Comparison of ENCODE assay signal across 1 cellular context in genomic region chr19:43901395-43902390, GRCh38.
TF ChIP-seq lines count a peak whose summit lies in the region.

No MANE protein-coding gene starts in this region.

TF ChIP-seq in GM23338, 12 proteins besides CTCF, POLR2A, EP300 and RAD21 (continued from another document):
- TF ChIP-seq, protein P1, sequence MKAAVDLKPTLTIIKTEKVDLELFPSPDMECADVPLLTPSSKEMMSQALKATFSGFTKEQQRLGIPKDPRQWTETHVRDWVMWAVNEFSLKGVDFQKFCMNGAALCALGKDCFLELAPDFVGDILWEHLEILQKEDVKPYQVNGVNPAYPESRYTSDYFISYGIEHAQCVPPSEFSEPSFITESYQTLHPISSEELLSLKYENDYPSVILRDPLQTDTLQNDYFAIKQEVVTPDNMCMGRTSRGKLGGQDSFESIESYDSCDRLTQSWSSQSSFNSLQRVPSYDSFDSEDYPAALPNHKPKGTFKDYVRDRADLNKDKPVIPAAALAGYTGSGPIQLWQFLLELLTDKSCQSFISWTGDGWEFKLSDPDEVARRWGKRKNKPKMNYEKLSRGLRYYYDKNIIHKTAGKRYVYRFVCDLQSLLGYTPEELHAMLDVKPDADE (IDR thresholded peaks at IDR 0.05): peak; percentile 85
- TF ChIP-seq POLR2AphosphoS5 (IDR thresholded peaks at IDR 0.05; ENCODE audit: low read depth) (peak; percentile 52; the same call in 1 of the 2 replicates), NANOG (IDR thresholded peaks at IDR 0.05; ENCODE audit: borderline replicate concordance) (no peak)
